In the genomic region with DNA sequence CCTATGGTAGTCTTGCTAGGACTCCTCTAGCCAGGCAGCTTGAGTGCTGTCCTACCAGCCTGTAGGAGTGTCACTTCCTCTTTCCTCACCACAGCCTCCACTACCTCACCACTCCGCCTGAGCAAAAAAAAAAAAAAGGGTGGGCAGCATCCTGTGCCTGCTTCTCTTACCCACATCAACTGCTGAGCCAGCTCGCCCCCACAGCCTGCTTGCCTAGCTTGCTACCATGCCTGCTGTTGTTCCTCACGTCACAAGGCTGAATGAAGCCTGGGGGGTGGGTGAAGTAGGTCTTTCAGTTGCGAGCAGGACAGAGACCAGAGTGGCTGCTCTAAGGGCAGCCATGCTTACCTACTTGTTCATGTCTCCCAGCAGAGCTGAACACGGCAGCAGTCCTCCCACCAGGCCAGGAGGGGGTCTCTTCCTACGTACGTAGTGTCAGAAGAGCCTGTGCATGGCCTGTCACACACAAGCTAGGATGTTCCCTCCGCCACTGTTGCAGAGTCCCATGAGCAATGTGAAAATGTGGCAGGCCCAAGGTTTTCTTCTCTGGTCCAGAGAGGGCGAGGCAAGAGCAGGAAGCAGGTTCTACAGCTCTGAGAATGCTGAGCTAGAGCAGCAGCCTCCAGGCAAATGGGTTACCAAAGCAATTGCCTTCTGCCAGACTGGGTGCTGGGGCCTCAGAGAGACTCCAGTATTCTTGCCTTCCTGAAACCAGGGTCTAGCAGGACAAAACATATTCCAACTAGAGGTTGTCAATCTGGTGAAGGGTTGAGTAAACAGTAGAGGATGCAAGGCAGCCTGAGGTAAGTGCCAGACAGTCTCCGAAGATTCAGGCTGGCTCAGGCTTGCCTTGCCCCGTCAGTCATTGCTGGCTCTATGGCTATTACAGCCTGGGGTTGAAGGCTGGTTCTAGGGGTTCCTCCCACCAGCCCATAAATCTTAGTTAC, we compare ENCODE assay signal across 9 cellular contexts. TPM values are rescaled to one million over a fixed set of nuclear protein-coding genes. Genes with fewer than 3 reads are reported as not detected.
A peak's percentile ranks its signal among the peaks of the same experiment; 100 is the strongest.
DNase-seq lines count a peak whose midpoint lies in the region; ATAC-seq, FAIRE-seq and TF ChIP-seq lines count a peak whose summit lies in the region.
"Had no signal": no experiment of that assay in that cellular context is flagged by ENCODE, and none has a peak within 500 bp of the region (broad histone marks: within the 10 kb centered on the region; RNA-seq: fewer than 3 reads in every experiment).

No MANE protein-coding gene starts in this region.

- BruUV-seq in PC-9 (replicated peaks; lab: Mats Ljungman, UMichigan), result no TSS peak

- H3K36me3 Mint-ChIP-seq in WTC11, result peaks cover 50% of the 10 kb centered on the region

- no peaks in the 10 kb centered on the region; the same call in none of the 2 replicates for H4K20me1 ChIP-seq in PC-9 (ENCODE audit: insufficient read depth)

- no peaks in the 10 kb centered on the region for H3K27me3 ChIP-seq in PC-9 (ENCODE audit: insufficient read depth, low read depth)

- H3K4me2 ChIP-seq in PC-9, result no peak overlapping the region

- H3K36me3 ChIP-seq in kidney (ENCODE audit: control insufficient read depth in 1 of 2, insufficient read depth in 2 of 2, low read length in 2 of 2), result peaks cover 33 to 43% of the 10 kb centered on the region in 2 donors
- peaks cover 9% of the 10 kb centered on the region for H3K36me3 ChIP-seq in PC-9 (ENCODE audit: low read depth)

- H3K9me3 Mint-ChIP-seq in WTC11, result no peaks in the 10 kb centered on the region
- H3K9me3 Mint-ChIP-seq: nephron had no signal

- H3K27me3 Mint-ChIP-seq in WTC11 (ENCODE audit: low read depth), result no peaks in the 10 kb centered on the region

- H3F3A ChIP-seq in PC-9 (ENCODE audit: insufficient read depth, low read depth), result peaks cover 31% of the 10 kb centered on the region; the same call in 1 of the 2 replicates

- H3K9me3 ChIP-seq in kidney (ENCODE audit: control insufficient read depth in 1 of 2, low read length in 2 of 2), result no peaks in the 10 kb centered on the region
- H3K9me3 ChIP-seq in PC-9 (ENCODE audit: insufficient read depth, low read depth), result no peaks in the 10 kb centered on the region

- H3K79me2 ChIP-seq in PC-9 (ENCODE audit: low read depth), result no peaks in the 10 kb centered on the region

- no peaks in the 10 kb centered on the region for H3K4me1 Mint-ChIP-seq in WTC11
- H3K4me1 Mint-ChIP-seq: nephron had no signal

- CTCF ChIA-PET in PC-9 (lab: Charles Lee), result no interaction called here
- CTCF ChIA-PET in WTC11 (lab: Charles Lee), result interaction anchor here (0.9 to 2.8 kb wide), 6 partner anchors 19 to 159 kb away, joined by 3 to 11 read pairs (median 4); partner anchors contain the start of gene WDR82

- POLR2A ChIA-PET in PC-9 (lab: Charles Lee; ENCODE audit: unreplicated experiment) (no interaction called here), WTC11 (lab: Charles Lee) (no interaction called here)

- H2AFZ ChIP-seq in PC-9, result no peak overlapping the region

- H3K27ac ChIP-seq in kidney (ENCODE audit: low read depth in 2 of 2, low read length in 2 of 2) (no peak overlapping the region), PC-9 (no peak overlapping the region)

- H3K4me3 ChIP-seq in kidney (ENCODE audit: low read length in 2 of 2) (no peak overlapping the region), PC-9 (no peak overlapping the region)

- H3K27ac Mint-ChIP-seq in WTC11, result no peak overlapping the region
- H3K27ac Mint-ChIP-seq: nephron had no signal

- ATAC-seq in HG02870 (IDR thresholded peaks at IDR 0.05; ENCODE audit: unreplicated experiment), result peak; percentile 72
- ATAC-seq in WTC11, result no peak; the same call in 1 of the 2 replicates

- TF ChIP-seq CTCF in kidney (IDR thresholded peaks at IDR 0.05; ENCODE audit: borderline replicate concordance, extremely low read depth, insufficient read depth) (no peak), PC-9 (conservative IDR thresholded peaks at IDR 0.05) (no peak), WTC11 (IDR thresholded peaks at IDR 0.05) (no peak)

- H3K9ac ChIP-seq in kidney (ENCODE audit: low read length in 2 of 2), result no peak overlapping the region

- H3K4me1 ChIP-seq in kidney (ENCODE audit: control insufficient read depth in 1 of 2, insufficient read depth in 1 of 2, low read depth in 1 of 2, low read length in 2 of 2) (peaks cover 10 to 17% of the 10 kb centered on the region in 2 donors), PC-9 (replicated peaks; ENCODE audit: insufficient read depth) (no peaks in the 10 kb centered on the region)

- FAIRE-seq in GM18507 (lab: Jason Lieb, UNC) (peak; percentile 98), kidney (lab: Jason Lieb, UNC) (no peak)

- no peak overlapping the region for H3K4me3 Mint-ChIP-seq in WTC11
- H3K4me3 Mint-ChIP-seq: nephron had no signal

- H3K9me2 ChIP-seq in PC-9 (ENCODE audit: insufficient read depth), result no peaks in the 10 kb centered on the region

- DNase-seq in GM18507 (ENCODE audit: extremely low spot score, insufficient read length, low read depth), result no peak
- DNase-seq in OCI-M1 (lab: John Stamatoyannopoulos, UW), result peak; percentile 92
- DNase-seq in activated effector memory CD4-positive, alpha-beta T cell treated with anti-CD3 and anti-CD28 coated beads, Interleukin-2, amount 50 U/mL, for 16 hours, result peak; percentile 93
- DNase-seq in kidney, result peak; percentile 87
- DNase-seq in stimulated activated CD8-positive, alpha-beta memory T cell treated with anti-CD3 and anti-CD28 coated beads, Interleukin-12 subunit alpha, Interleukin-12 subunit beta, amount 100 ng/mL, for 24 hours (ENCODE audit: extremely low read depth), result peak; percentile 53
- no peak for DNase-seq in PC-9
- DNase-seq in WTC11 (ENCODE audit: low spot score), result no peak

- intact Hi-C loops in kidney (cut with DNase I) (no loop called here), PC-9 (cut with micrococcal nuclease; ENCODE audit: unreplicated experiment) (no loop called here)

TF ChIP-seq in WTC11, 78 proteins besides CTCF, POLR2A, EP300 and RAD21 (continues in another document):
- TF ChIP-seq, protein P1, sequence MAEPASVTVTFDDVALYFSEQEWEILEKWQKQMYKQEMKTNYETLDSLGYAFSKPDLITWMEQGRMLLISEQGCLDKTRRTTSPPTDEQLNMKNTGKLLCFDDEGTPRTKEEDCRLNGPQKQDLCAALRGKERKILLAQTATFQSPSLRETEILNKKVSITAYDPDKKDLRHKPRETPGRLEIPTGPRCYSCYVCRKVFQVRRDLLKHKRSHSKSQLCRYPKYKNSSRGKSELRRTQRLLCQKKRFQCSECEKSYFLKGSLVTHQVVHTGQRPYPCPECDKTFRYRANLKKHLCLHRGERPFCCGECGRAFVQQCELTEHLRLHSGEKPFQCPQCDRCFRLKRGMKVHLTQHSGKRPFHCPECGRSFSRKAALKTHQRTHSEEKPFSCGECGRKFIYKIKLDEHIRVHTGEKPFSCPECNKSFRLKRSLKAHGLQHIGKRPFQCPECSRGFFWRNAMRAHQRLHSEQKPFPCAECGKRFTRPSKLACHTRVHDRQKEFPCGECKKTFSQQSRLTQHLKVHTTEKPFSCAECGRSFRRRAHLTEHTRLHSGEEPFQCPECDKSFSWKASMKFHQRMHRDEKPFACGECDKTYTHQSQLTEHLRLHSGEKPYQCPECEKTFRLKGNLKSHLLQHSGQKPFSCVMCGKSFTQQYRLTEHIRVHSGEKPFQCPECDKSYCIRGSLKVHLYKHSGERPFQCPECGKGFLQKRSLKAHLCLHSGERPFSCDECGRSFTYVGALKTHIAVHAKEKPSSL (CRISPR knock-in tag; conservative IDR thresholded peaks at IDR 0.05), result no peak
- TF ChIP-seq PREB (CRISPR knock-in tag; IDR thresholded peaks at IDR 0.05; ENCODE audit: borderline replicate concordance) (no peak), ETV6 (CRISPR knock-in tag; IDR thresholded peaks at IDR 0.05) (no peak)

RNA-seq across cellular contexts. Expression of gene PPM1M, which starts 8.0 kb away (rescaled TPM):
- 32.5 TPM for total RNA-seq in kidney
- polyA plus RNA-seq in kidney (ENCODE audit: insufficient read depth, low read depth, low replicate concordance), result 23.2 TPM
- total RNA-seq in PC-9 (2021), result 16.2 TPM in 2 replicates
- total RNA-seq in WTC11 (2021), result 5.1 to 7.0 TPM (median 6.0 TPM) in 3 replicates

RNA-seq across cellular contexts. Expression of gene TWF2, which starts 14.6 kb away (rescaled TPM):
- total RNA-seq in kidney (59.9 TPM), PC-9 (2021) (102 and 115 TPM in 2 replicates), WTC11 (2021) (60.8 to 71.1 TPM (median 66.3 TPM) in 3 replicates)
- 44.0 TPM for polyA plus RNA-seq in kidney (ENCODE audit: insufficient read depth, low read depth, low replicate concordance)

RNA-seq across cellular contexts. Expression of gene WDR82, which starts 24.9 kb away (rescaled TPM):
- total RNA-seq in kidney (75.8 TPM), PC-9 (2021) (34.2 and 44.5 TPM in 2 replicates), WTC11 (2021) (64.6 to 69.7 TPM (median 64.9 TPM) in 3 replicates)
- polyA plus RNA-seq in kidney (ENCODE audit: insufficient read depth, low read depth, low replicate concordance), result 20.9 TPM

RNA-seq across cellular contexts. Expression of gene TLR9, which starts 28.1 kb away (rescaled TPM):
- total RNA-seq in kidney (0.94 TPM), PC-9 (2021) (0.30 and 0.44 TPM in 2 replicates), WTC11 (2021) (not detected in 3 replicates)
- polyA plus RNA-seq in kidney (ENCODE audit: insufficient read depth, low read depth, low replicate concordance), result not detected

RNA-seq across cellular contexts. Expression of gene GLYCTK, which starts 34.0 kb away (rescaled TPM):
- total RNA-seq in kidney, result 30.7 TPM
- polyA plus RNA-seq in kidney (ENCODE audit: insufficient read depth, low read depth, low replicate concordance), result 50.2 TPM
- 8.9 and 11.1 TPM in 2 replicates for total RNA-seq in PC-9 (2021)
- 5.8 to 8.7 TPM (median 6.2 TPM) in 3 replicates for total RNA-seq in WTC11 (2021)

Comparison
In these comparisons a context has a peak if more than half of its experiments do, and no peak if none do; other contexts are left out.
1. DNase-seq: peak in OCI-M1 (single experiment), activated effector memory CD4-positive, alpha-beta T cell treated with anti-CD3 and anti-CD28 coated beads, Interleukin-2, amount 50 U/mL, for 16 hours (single experiment), kidney (single experiment) and stimulated activated CD8-positive, alpha-beta memory T cell treated with anti-CD3 and anti-CD28 coated beads, Interleukin-12 subunit alpha, Interleukin-12 subunit beta, amount 100 ng/mL, for 24 hours (single experiment); none in GM18507 (single experiment), PC-9 (0 of 2) and WTC11 (single experiment).